ENCODE assay signal across 13 cellular contexts in genomic region chr7:77629797-77630196, GRCh38.
DNase-seq lines count a peak whose midpoint lies in the region; ATAC-seq and TF ChIP-seq lines count a peak whose summit lies in the region.
"Had no signal": no experiment of that assay in that cellular context is flagged by ENCODE, and none has a peak within 500 bp of the region (broad histone marks: within the 10 kb centered on the region; RNA-seq: fewer than 3 reads in every experiment).

No MANE protein-coding gene starts in this region.

- H3K4me3 Mint-ChIP-seq in natural killer cell (no peak overlapping the region), type B pancreatic cell (no peak overlapping the region)
- no peak overlapping the region for H3K4me3 Mint-ChIP-seq in natural killer cell treated with Interleukin-12 subunit alpha and Interleukin-12 subunit beta and Interleukin-15 and Interleukin-18, amount 100 ng/mL, for 72 hours
- H3K4me3 Mint-ChIP-seq: CD4-positive, alpha-beta memory T cell had no signal

- BruUV-seq in PC-9 (replicated peaks; lab: Mats Ljungman, UMichigan), result no TSS peak

- H3K9me3 Mint-ChIP-seq in natural killer cell (no peaks in the 10 kb centered on the region), type B pancreatic cell (no peaks in the 10 kb centered on the region)
- no peaks in the 10 kb centered on the region for H3K9me3 Mint-ChIP-seq in natural killer cell treated with Interleukin-12 subunit alpha and Interleukin-12 subunit beta and Interleukin-15 and Interleukin-18, amount 100 ng/mL, for 72 hours
- H3K9me3 Mint-ChIP-seq: CD4-positive, alpha-beta memory T cell had no signal

- H4K20me1 ChIP-seq in PC-9 (ENCODE audit: insufficient read depth), result peaks cover 27% of the 10 kb centered on the region

- no peaks in the 10 kb centered on the region for H3K9me2 ChIP-seq in PC-9 (ENCODE audit: insufficient read depth)

- H3K9me3 ChIP-seq in PC-9 (ENCODE audit: insufficient read depth, low read depth), result no peaks in the 10 kb centered on the region
- H3K9me3 ChIP-seq: Caco-2, HAP-1 had no signal

- intact Hi-C loops in natural killer cell (cut with micrococcal nuclease), result no loop called here
- intact Hi-C loops in PC-9 (cut with micrococcal nuclease; ENCODE audit: unreplicated experiment), result loop anchor here (5.0 kb wide), 1 partner anchor 42 kb away; no protein-coding TSS in a partner anchor

- H3K4me1 Mint-ChIP-seq in natural killer cell, result peaks cover 13 to 21% of the 10 kb centered on the region in 2 donors
- peaks cover 0 to 8% of the 10 kb centered on the region in 2 donors for H3K4me1 Mint-ChIP-seq in natural killer cell treated with Interleukin-12 subunit alpha and Interleukin-12 subunit beta and Interleukin-15 and Interleukin-18, amount 100 ng/mL, for 72 hours (ENCODE audit: low read depth in 2 of 2)
- no peaks in the 10 kb centered on the region for H3K4me1 Mint-ChIP-seq in type B pancreatic cell (ENCODE audit: unreplicated experiment)
- H3K4me1 Mint-ChIP-seq: CD4-positive, alpha-beta memory T cell had no signal

- H3K36me3 Mint-ChIP-seq in natural killer cell (no peaks in the 10 kb centered on the region), type B pancreatic cell (peaks cover 17% of the 10 kb centered on the region)
- no peaks in the 10 kb centered on the region for H3K36me3 Mint-ChIP-seq in natural killer cell treated with Interleukin-12 subunit alpha and Interleukin-12 subunit beta and Interleukin-15 and Interleukin-18, amount 100 ng/mL, for 72 hours

- POLR2A ChIA-PET in PC-9 (lab: Charles Lee; ENCODE audit: unreplicated experiment), result no interaction called here

- H3K27ac ChIP-seq in PC-9, result 0 out of 2 replicates have a peak overlapping the region, but pooled peaks have one; percentile 15

- H3K4me3 ChIP-seq in PC-9, result no peak overlapping the region
- H3K4me3 ChIP-seq: HAP-1 had no signal

- H3K4me1 ChIP-seq in PC-9 (replicated peaks; ENCODE audit: insufficient read depth), result no peaks in the 10 kb centered on the region
- H3K4me1 ChIP-seq: HAP-1 had no signal

- DNase-seq in natural killer cell (no peak), PC-9 (no peak), type B pancreatic cell (ENCODE audit: extremely low spot score, unreplicated experiment) (peak; percentile 16), RPMI8226 (no peak), COR-L47 (lab: John Stamatoyannopoulos, UW) (no peak)
- DNase-seq in natural killer cell treated with Interleukin-12 subunit alpha and Interleukin-12 subunit beta and Interleukin-15 and Interleukin-18, amount 100 ng/mL, for 72 hours (ENCODE audit: low spot score), result no peak
- DNase-seq: C1 segment of cervical spinal cord; Caco-2; CD4-positive, alpha-beta memory T cell; DMS153; DND-41; GOT3 had no signal

- H3F3A ChIP-seq in PC-9 (ENCODE audit: insufficient read depth, low read depth), result peaks cover 67% of the 10 kb centered on the region

- H3K27me3 Mint-ChIP-seq in natural killer cell (ENCODE audit: low read depth in 2 of 2) (no peaks in the 10 kb centered on the region), type B pancreatic cell (no peaks in the 10 kb centered on the region)
- H3K27me3 Mint-ChIP-seq in natural killer cell treated with Interleukin-12 subunit alpha and Interleukin-12 subunit beta and Interleukin-15 and Interleukin-18, amount 100 ng/mL, for 72 hours, result no peaks in the 10 kb centered on the region
- H3K27me3 Mint-ChIP-seq: CD4-positive, alpha-beta memory T cell had no signal

- ATAC-seq in natural killer cell, result no peak
- no peak for ATAC-seq in natural killer cell treated with Interleukin-12 subunit alpha and Interleukin-12 subunit beta and Interleukin-15 and Interleukin-18, amount 100 ng/mL, for 72 hours

- peaks cover 67% of the 10 kb centered on the region for H3K36me3 ChIP-seq in PC-9 (ENCODE audit: low read depth)

- no peak for TF ChIP-seq CTCF in natural killer cell (IDR thresholded peaks at IDR 0.05)
- TF ChIP-seq CTCF in PC-9 (conservative IDR thresholded peaks at IDR 0.05), result no peak
- TF ChIP-seq CTCF in type B pancreatic cell (conservative IDR thresholded peaks at IDR 0.05), result no peak

- CTCF ChIA-PET in PC-9 (lab: Charles Lee), result no interaction called here

- H3K27ac Mint-ChIP-seq in natural killer cell, result peak overlapping the region; percentile 66 to 68
- H3K27ac Mint-ChIP-seq in natural killer cell treated with Interleukin-12 subunit alpha and Interleukin-12 subunit beta and Interleukin-15 and Interleukin-18, amount 100 ng/mL, for 72 hours, result no peak overlapping the region
- H3K27ac Mint-ChIP-seq in type B pancreatic cell, result no peak overlapping the region
- H3K27ac Mint-ChIP-seq: CD4-positive, alpha-beta memory T cell had no signal

- H2AFZ ChIP-seq in PC-9, result no peak overlapping the region

- no peaks in the 10 kb centered on the region; the same call in 1 of the 2 replicates for H3K79me2 ChIP-seq in PC-9 (ENCODE audit: low read depth)

- no peak overlapping the region for H3K4me2 ChIP-seq in PC-9

- H3K27me3 ChIP-seq in PC-9 (ENCODE audit: insufficient read depth, low read depth), result no peaks in the 10 kb centered on the region

Comparison
In these comparisons a context has a peak if more than half of its experiments do, and no peak if none do; other contexts are left out.
1. H3K27ac Mint-ChIP-seq: peak in natural killer cell (2 of 2); none in natural killer cell treated with Interleukin-12 subunit alpha and Interleukin-12 subunit beta and Interleukin-15 and Interleukin-18, amount 100 ng/mL, for 72 hours (0 of 2) and type B pancreatic cell (single experiment).